Comparison of ENCODE assay signal across 20 cellular contexts in genomic region chr10:96706331-96706853, GRCh38.
DNase-seq lines count a peak whose midpoint lies in the region; ATAC-seq and TF ChIP-seq lines count a peak whose summit lies in the region.
"Had no signal": no experiment of that assay in that cellular context is flagged by ENCODE, and none has a peak within 500 bp of the region (broad histone marks: within the 10 kb centered on the region; RNA-seq: fewer than 3 reads in every experiment).

No MANE protein-coding gene starts in this region.

- peak overlapping the region; percentile 65 for H3K27ac ChIP-seq in OCI-LY1 (ENCODE audit: low read depth, low read length, poor library complexity, severe bottlenecking)
- H3K27ac ChIP-seq: coronary artery, KMS-11, stomach had no signal

- peak overlapping the region; percentile 10 for H3K27ac Mint-ChIP-seq in stimulated activated effector memory CD8-positive, alpha-beta T cell treated with anti-CD3 and anti-CD28 coated beads, Interleukin-12 subunit alpha, Interleukin-12 subunit beta, amount 100 ng/mL, for 72 hours
- H3K27ac Mint-ChIP-seq: activated CD4-positive, alpha-beta T cell treated with anti-CD3 and anti-CD28 coated beads, Interleukin-2, amount 10 ng/mL, durations not matched to agents 24 days and 14 days; brain had no signal

- no peaks in the 10 kb centered on the region for H3K27me3 ChIP-seq in OCI-LY1 (ENCODE audit: insufficient read depth, low read length)
- H3K27me3 ChIP-seq: stomach had no signal

- peaks cover 10% of the 10 kb centered on the region; the same call in 1 of the 2 replicates for H3K36me3 ChIP-seq in OCI-LY1 (ENCODE audit: insufficient read depth, low read length)
- H3K36me3 ChIP-seq: HAP-1, stomach had no signal

- H3K9me2 ChIP-seq in OCI-LY1 (ENCODE audit: low read depth, low read length), result no peaks in the 10 kb centered on the region

- H3K9ac ChIP-seq in OCI-LY1 (ENCODE audit: low read length), result no peak overlapping the region
- H3K9ac ChIP-seq: KMS-11 had no signal

- H3K4me1 ChIP-seq in OCI-LY1 (ENCODE audit: insufficient read depth, low read length, severe bottlenecking), result peaks cover 81% of the 10 kb centered on the region
- H3K4me1 ChIP-seq: HAP-1 had no signal

- H3K36me3 Mint-ChIP-seq in stimulated activated effector memory CD8-positive, alpha-beta T cell treated with anti-CD3 and anti-CD28 coated beads, Interleukin-12 subunit alpha, Interleukin-12 subunit beta, amount 100 ng/mL, for 72 hours, result peaks cover 75% of the 10 kb centered on the region
- H3K36me3 Mint-ChIP-seq: brain had no signal

- H2AFZ ChIP-seq in OCI-LY1 (ENCODE audit: low read length), result no peak overlapping the region

- no peak for DNase-seq in stimulated activated effector memory CD8-positive, alpha-beta T cell treated with anti-CD3 and anti-CD28 coated beads, Interleukin-12 subunit alpha, Interleukin-12 subunit beta, amount 100 ng/mL, for 72 hours (ENCODE audit: low spot score in 2 of 2)
- DNase-seq in SW480 (ENCODE audit: low spot score) (no peak), DMS53 (lab: John Stamatoyannopoulos, UW) (no peak), glomerular visceral epithelial cell (ENCODE audit: extremely low spot score) (no peak)
- DNase-seq: activated CD4-positive, alpha-beta T cell treated with anti-CD3 and anti-CD28 coated beads, Interleukin-2, amount 10 ng/mL, durations not matched to agents 24 days and 14 days; foreskin fibroblast; mesenchymal stem cell; naive thymus-derived CD8-positive, alpha-beta T cell; NCI-H1105; posterior cingulate gyrus; stomach; SW 1271 had no signal

- no peaks in the 10 kb centered on the region for H4K20me1 ChIP-seq in OCI-LY1 (ENCODE audit: insufficient read depth, low read length)

- H3F3A ChIP-seq in OCI-LY1 (ENCODE audit: insufficient read depth, low read length), result peaks cover 11% of the 10 kb centered on the region; the same call in 1 of the 2 replicates

- H3K9me3 ChIP-seq in OCI-LY1 (ENCODE audit: low read length), result no peaks in the 10 kb centered on the region
- H3K9me3 ChIP-seq: HAP-1, stomach had no signal

- no peak overlapping the region for H3K4me3 ChIP-seq in OCI-LY1 (ENCODE audit: low read depth, low read length, poor library complexity, severe bottlenecking)
- H3K4me3 ChIP-seq: coronary artery, HAP-1, stomach had no signal

- no peaks in the 10 kb centered on the region for H3K9me3 Mint-ChIP-seq in stimulated activated effector memory CD8-positive, alpha-beta T cell treated with anti-CD3 and anti-CD28 coated beads, Interleukin-12 subunit alpha, Interleukin-12 subunit beta, amount 100 ng/mL, for 72 hours
- H3K9me3 Mint-ChIP-seq: activated CD4-positive, alpha-beta T cell treated with anti-CD3 and anti-CD28 coated beads, Interleukin-2, amount 10 ng/mL, durations not matched to agents 24 days and 14 days; brain; naive thymus-derived CD8-positive, alpha-beta T cell had no signal

- H3K4me1 Mint-ChIP-seq in stimulated activated effector memory CD8-positive, alpha-beta T cell treated with anti-CD3 and anti-CD28 coated beads, Interleukin-12 subunit alpha, Interleukin-12 subunit beta, amount 100 ng/mL, for 72 hours, result peaks cover 22% of the 10 kb centered on the region
- H3K4me1 Mint-ChIP-seq: activated CD4-positive, alpha-beta T cell treated with anti-CD3 and anti-CD28 coated beads, Interleukin-2, amount 10 ng/mL, durations not matched to agents 24 days and 14 days; brain had no signal

- no peak overlapping the region for H3K4me3 Mint-ChIP-seq in stimulated activated effector memory CD8-positive, alpha-beta T cell treated with anti-CD3 and anti-CD28 coated beads, Interleukin-12 subunit alpha, Interleukin-12 subunit beta, amount 100 ng/mL, for 72 hours
- H3K4me3 Mint-ChIP-seq: activated CD4-positive, alpha-beta T cell treated with anti-CD3 and anti-CD28 coated beads, Interleukin-2, amount 10 ng/mL, durations not matched to agents 24 days and 14 days; brain; naive thymus-derived CD8-positive, alpha-beta T cell had no signal

- H3K4me2 ChIP-seq in OCI-LY1 (ENCODE audit: low read length), result no peak overlapping the region
- H3K4me2 ChIP-seq: KMS-11 had no signal

- peak; percentile 41 for ATAC-seq in GM18511 (IDR thresholded peaks at IDR 0.05; ENCODE audit: unreplicated experiment)
- ATAC-seq in GM21723 (IDR thresholded peaks at IDR 0.05; ENCODE audit: unreplicated experiment), result peak; percentile 44
- peak; percentile 62 for ATAC-seq in stimulated activated effector memory CD8-positive, alpha-beta T cell treated with anti-CD3 and anti-CD28 coated beads, Interleukin-12 subunit alpha, Interleukin-12 subunit beta, amount 100 ng/mL, for 72 hours
- ATAC-seq in HG03342 (IDR thresholded peaks at IDR 0.05; ENCODE audit: unreplicated experiment), result no peak
- ATAC-seq: naive thymus-derived CD8-positive, alpha-beta T cell had no signal

- TF ChIP-seq CTCF in OCI-LY1 (IDR thresholded peaks at IDR 0.05; ENCODE audit: low read length), result no peak

- H3K79me2 ChIP-seq in OCI-LY1 (ENCODE audit: insufficient read depth, low read length), result 0 out of 2 replicates have a peak, but pooled peaks cover 2% of the 10 kb centered on the region
